ENCODE assay signal across 1 cellular context in genomic region chr14:65961004-65961403, GRCh38.
TF ChIP-seq lines count a peak whose summit lies in the region.

No MANE protein-coding gene starts in this region.

TF ChIP-seq in H1, 55 proteins besides CTCF, POLR2A, EP300 and RAD21:
- TF ChIP-seq CHD7 (IDR thresholded peaks at IDR 0.05; ENCODE audit: insufficient replicate concordance, low read length) = no peak
- TF ChIP-seq JUND (IDR thresholded peaks at IDR 0.05; ENCODE audit: low read length) = peak; percentile 59; the same call in 1 of the 2 replicates
- no peak for TF ChIP-seq CBX5 (IDR thresholded peaks at IDR 0.05; ENCODE audit: low read depth, low read length)
- no peak for TF ChIP-seq SIN3A (conservative IDR thresholded peaks at IDR 0.05 in 1 of 2, IDR thresholded peaks at IDR 0.05 in 1 of 2; ENCODE audit: low read depth in 1 of 2, low read length in 2 of 2)
- TF ChIP-seq CREB1 (IDR thresholded peaks at IDR 0.05) = 0 out of 2 replicates have a peak, but pooled peaks have one; percentile 28
- TF ChIP-seq MAX (IDR thresholded peaks at IDR 0.05) = peak; percentile 46; the same call in 1 of the 2 replicates
- 0 out of 2 replicates have a peak, but pooled peaks have one; percentile 26 for TF ChIP-seq BACH1 (IDR thresholded peaks at IDR 0.05; ENCODE audit: low read length)
- no peak for TF ChIP-seq KDM4A (IDR thresholded peaks at IDR 0.05; ENCODE audit: low read depth, low read length, severe bottlenecking)
- TF ChIP-seq RNF2 (IDR thresholded peaks at IDR 0.05; ENCODE audit: borderline replicate concordance, low read depth, low read length, missing control alignments, poor library complexity, severe bottlenecking) = no peak
- TF ChIP-seq TCF12 (IDR thresholded peaks at IDR 0.05; ENCODE audit: low read depth, low read length) = no peak
- TF ChIP-seq ZNF274 (IDR thresholded peaks at IDR 0.05; ENCODE audit: borderline replicate concordance, extremely low read depth, low read length) = no peak
- TF ChIP-seq NANOG (IDR thresholded peaks at IDR 0.05; ENCODE audit: insufficient read depth, low read depth, low read length, poor library complexity, severe bottlenecking) = no peak
- no peak for TF ChIP-seq TEAD4 (IDR thresholded peaks at IDR 0.05; ENCODE audit: low read depth, low read length)
- TF ChIP-seq JUN (IDR thresholded peaks at IDR 0.05; ENCODE audit: low read depth, low read length) = peak; percentile 31; the same call in 1 of the 2 replicates
- TF ChIP-seq CHD2 (IDR thresholded peaks at IDR 0.05; ENCODE audit: low read length) = no peak
TF ChIP-seq in H1: peak in this region for 5.
